ENCODE assay signal across 13 cellular contexts in the genomic region with DNA sequence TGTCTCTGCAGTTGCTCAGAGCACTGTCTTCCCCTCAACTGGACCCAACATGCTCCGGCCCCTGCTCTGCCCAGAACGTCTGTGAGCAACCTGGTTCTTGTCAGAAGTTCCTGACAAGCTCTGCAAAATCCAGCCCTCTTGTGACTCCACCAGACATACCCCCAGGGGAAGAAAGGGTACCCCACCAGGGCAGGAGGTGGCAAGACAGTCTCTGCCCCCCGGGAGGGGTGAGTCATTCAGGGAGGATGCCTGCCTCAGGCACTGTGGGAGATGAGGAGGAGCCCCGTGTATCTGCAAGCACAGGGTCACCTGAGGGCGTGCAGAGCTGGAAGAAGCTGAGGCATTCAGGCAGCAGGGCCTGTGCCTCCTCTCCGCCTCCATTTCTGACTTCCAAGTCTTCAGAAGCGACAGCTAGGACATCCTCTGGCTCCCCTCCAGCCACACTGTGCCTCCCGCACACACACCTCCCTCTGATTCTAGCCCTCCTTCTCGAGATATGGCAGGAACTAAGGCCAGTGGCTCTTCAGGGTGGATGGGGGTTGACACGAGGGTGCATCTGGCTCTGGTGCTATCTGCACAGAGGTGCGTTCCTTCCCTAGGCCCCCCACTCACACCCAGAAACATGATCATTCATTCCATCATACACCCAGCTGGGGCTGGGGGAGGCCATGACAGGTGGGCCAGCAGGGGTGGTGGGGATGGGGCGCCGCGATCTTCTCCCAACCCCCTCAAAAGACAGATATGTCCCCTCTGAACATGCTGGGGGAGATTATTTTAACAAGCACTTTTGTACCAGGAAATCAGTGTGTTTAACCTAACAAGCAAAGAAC.
DNase-seq lines count a peak whose midpoint lies in the region; ATAC-seq and TF ChIP-seq lines count a peak whose summit lies in the region.
"Had no signal": no experiment of that assay in that cellular context is flagged by ENCODE, and none has a peak within 500 bp of the region (broad histone marks: within the 10 kb centered on the region; RNA-seq: fewer than 3 reads in every experiment).

No MANE protein-coding gene starts in this region.

- H3K9me3 ChIP-seq in BE2C, result no peaks in the 10 kb centered on the region

- ATAC-seq in GM21367 (IDR thresholded peaks at IDR 0.05; ENCODE audit: unreplicated experiment), result no peak
- ATAC-seq in HG03378 (IDR thresholded peaks at IDR 0.05; ENCODE audit: unreplicated experiment), result no peak
- ATAC-seq: Right ventricle myocardium inferior had no signal

- no peaks in the 10 kb centered on the region for H3K36me3 ChIP-seq in BE2C
- no peaks in the 10 kb centered on the region for H3K36me3 ChIP-seq in H7 (replicated peaks; ENCODE audit: control insufficient read depth, insufficient read depth, low read length)
- H3K36me3 ChIP-seq: BLaER1 treated with 17β-estradiol and CSF1 and Interleukin-3, amounts not matched to agents 10 nM and 100 nM had no signal

- H3K27me3 ChIP-seq in BE2C (no peaks in the 10 kb centered on the region), H7 (ENCODE audit: control insufficient read depth, insufficient read depth, low read length) (no peaks in the 10 kb centered on the region)
- H3K27me3 ChIP-seq: BLaER1 treated with 17β-estradiol and CSF1 and Interleukin-3, amounts not matched to agents 10 nM and 100 nM had no signal

- H3K4me3 ChIP-seq in BE2C (ENCODE audit: low read depth, low read length) (no peak overlapping the region), H7 (ENCODE audit: insufficient read depth, low read depth, low read length) (no peak overlapping the region)
- H3K4me3 ChIP-seq: BLaER1 treated with 17β-estradiol and CSF1 and Interleukin-3, amounts not matched to agents 10 nM and 100 nM had no signal

- peak; percentile 19 for DNase-seq in BE2C
- DNase-seq in H7, result peak; percentile 39
- DNase-seq in cerebellar cortex (ENCODE audit: low spot score), result peak; percentile 54
- peak; percentile 75 for DNase-seq in mesenteric fat pad (ENCODE audit: low spot score)
- DNase-seq in hypothalamus (lab: John Stamatoyannopoulos, UW), result no peak
- DNase-seq in HuH-7 (ENCODE audit: low spot score), result no peak
- DNase-seq: naive B cell, NCI-H1436 treated with DMSO at 0.1 percent for 48 hours, NCI-H526 had no signal

- no peak for TF ChIP-seq CTCF in BE2C (IDR thresholded peaks at IDR 0.05; ENCODE audit: low read depth, low read length)

- no peaks in the 10 kb centered on the region for H3K4me1 ChIP-seq in BE2C

Comparison
In these comparisons a context has a peak if more than half of its experiments do, and no peak if none do; other contexts are left out.
1. DNase-seq: peak in BE2C (single experiment), H7 (single experiment), cerebellar cortex (single experiment) and mesenteric fat pad (single experiment); none in hypothalamus (0 of 51) and HuH-7 (single experiment).